Comparison of ENCODE assay signal across 1 cellular context in the genomic region with DNA sequence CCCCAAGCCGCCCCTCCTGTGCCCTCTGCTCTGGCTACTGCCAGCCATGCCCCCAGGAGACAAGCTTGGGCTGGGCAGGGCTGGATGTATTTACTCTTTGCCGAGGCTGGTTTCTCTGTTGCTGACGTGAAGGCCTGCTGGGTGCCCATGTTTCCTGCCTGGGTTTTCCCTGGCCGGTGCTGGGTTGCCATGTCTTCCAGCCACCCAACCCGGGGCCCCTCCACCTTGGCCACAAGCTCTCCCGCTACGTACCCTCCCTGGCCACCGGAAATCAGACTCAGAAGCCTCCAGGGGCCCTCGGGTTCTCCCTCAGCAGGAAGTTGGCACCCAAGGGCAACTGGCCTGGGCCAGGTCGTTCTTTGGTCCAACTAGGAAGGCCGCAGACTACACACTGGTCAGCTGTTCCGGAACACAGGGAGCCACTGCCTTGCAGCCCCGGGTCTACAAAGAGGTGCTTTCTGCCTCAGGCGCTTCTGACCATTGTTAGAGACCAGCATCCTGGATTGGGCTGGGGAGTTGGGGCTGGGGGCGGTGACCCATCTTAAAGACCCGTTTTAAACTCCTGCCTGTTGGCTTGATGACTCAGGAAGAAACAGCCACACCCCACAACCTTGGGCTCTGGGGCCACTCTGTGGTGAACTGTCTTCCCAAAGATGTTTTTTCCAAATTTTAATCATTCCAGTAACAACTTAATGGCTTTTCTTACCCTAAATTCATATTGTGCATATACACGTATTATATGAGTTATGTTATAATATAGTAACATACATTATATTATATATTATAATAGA.
TF ChIP-seq lines count a peak whose summit lies in the region.

No MANE protein-coding gene starts in this region.

TF ChIP-seq in K562, 482 proteins besides CTCF, POLR2A, EP300 and RAD21 (continued from another document):
- TF ChIP-seq, protein P1, sequence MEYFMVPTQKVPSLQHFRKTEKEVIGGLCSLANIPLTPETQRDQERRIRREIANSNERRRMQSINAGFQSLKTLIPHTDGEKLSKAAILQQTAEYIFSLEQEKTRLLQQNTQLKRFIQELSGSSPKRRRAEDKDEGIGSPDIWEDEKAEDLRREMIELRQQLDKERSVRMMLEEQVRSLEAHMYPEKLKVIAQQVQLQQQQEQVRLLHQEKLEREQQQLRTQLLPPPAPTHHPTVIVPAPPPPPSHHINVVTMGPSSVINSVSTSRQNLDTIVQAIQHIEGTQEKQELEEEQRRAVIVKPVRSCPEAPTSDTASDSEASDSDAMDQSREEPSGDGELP (CRISPR knock-in tag; IDR thresholded peaks at IDR 0.05; ENCODE audit: borderline replicate concordance): no peak
- TF ChIP-seq CHD2 (IDR thresholded peaks at IDR 0.05; ENCODE audit: low read depth, low read length): no peak
- TF ChIP-seq DDX20 (tag; IDR thresholded peaks at IDR 0.05; ENCODE audit: low read depth): no peak
- no peak for TF ChIP-seq ZNF184 (CRISPR knock-in tag; IDR thresholded peaks at IDR 0.05)
- no peak for TF ChIP-seq ARID1B (IDR thresholded peaks at IDR 0.05)
- no peak for TF ChIP-seq CBX2 (IDR thresholded peaks at IDR 0.05; ENCODE audit: insufficient read depth, low read length, poor library complexity, severe bottlenecking)
- TF ChIP-seq CEBPG (CRISPR knock-in tag; IDR thresholded peaks at IDR 0.05): 0 out of 2 replicates have a peak, but pooled peaks have one; percentile 29
- no peak for TF ChIP-seq CEBPG (tag; conservative IDR thresholded peaks at IDR 0.05 in 1 of 2, IDR thresholded peaks at IDR 0.05 in 1 of 2)
- TF ChIP-seq BMI1 (IDR thresholded peaks at IDR 0.05; ENCODE audit: low read length): no peak
- TF ChIP-seq ETS2 (tag; IDR thresholded peaks at IDR 0.05; ENCODE audit: borderline replicate concordance, poor library complexity, severe bottlenecking): no peak
- TF ChIP-seq ZNF76 (CRISPR knock-in tag; IDR thresholded peaks at IDR 0.05; ENCODE audit: borderline replicate concordance): no peak
- TF ChIP-seq NCOA2 (IDR thresholded peaks at IDR 0.05; ENCODE audit: partially characterized antibody in 2 of 2): no peak
- no peak for TF ChIP-seq NRF1 (conservative IDR thresholded peaks at IDR 0.05 in 1 of 2, IDR thresholded peaks at IDR 0.05 in 1 of 2)
- TF ChIP-seq HDAC2 (IDR thresholded peaks at IDR 0.05): no peak
- TF ChIP-seq RB1 (IDR thresholded peaks at IDR 0.05; ENCODE audit: low read depth): no peak
